ENCODE assay signal across 9 cellular contexts in the genomic region with DNA sequence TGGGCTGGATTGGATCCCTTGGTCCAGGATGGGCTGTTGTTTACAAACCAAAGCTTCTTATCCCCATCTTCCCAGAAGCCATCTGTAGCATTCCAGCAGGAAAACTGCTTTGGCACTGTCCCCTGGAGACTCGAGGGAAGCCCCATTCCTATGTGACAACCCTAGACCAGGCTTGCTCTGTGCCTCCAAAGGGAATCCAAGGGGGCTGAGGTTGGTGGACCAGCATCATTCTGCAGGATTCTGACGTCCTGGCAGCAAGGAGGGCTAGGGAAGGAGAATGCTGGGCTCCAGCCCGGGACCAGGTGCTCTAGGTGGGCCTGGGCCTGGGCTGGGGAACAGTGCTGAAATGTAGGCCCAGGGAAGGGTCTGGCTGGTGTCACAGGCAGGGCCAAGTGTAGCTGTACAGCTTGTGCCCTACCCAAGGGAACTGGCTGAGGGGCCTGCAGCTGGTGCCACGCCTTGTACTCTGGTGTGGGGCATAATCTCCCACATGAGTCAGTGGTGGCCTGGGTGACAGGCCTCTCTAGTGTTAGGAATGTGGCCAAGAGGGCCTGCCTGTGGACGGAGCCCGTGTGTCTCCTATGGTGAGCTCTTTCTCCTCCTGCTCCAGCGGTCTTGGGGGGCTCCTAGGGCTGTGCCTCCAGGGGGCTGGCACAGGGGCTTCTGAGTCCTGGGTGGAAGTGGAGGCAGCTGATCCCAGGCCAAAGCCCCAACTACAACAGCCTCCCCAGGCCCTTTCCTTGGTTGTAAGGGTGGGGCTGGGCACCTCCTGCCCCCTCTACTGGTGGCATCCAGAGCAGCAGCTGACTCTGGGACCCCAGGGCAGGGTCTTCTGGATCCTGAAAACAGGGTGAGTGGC. TPM values are rescaled to one million over a fixed set of nuclear protein-coding genes. Genes with fewer than 3 reads are reported as not detected.
DNase-seq lines count a peak whose midpoint lies in the region; ATAC-seq, FAIRE-seq and TF ChIP-seq lines count a peak whose summit lies in the region.
"Had no signal": no experiment of that assay in that cellular context is flagged by ENCODE, and none has a peak within 500 bp of the region (broad histone marks: within the 10 kb centered on the region; RNA-seq: fewer than 3 reads in every experiment).

No MANE protein-coding gene starts in this region.

- FAIRE-seq in GM12892 (lab: Jason Lieb, UNC) = no peak

- H2AK5ac ChIP-seq in mesendoderm (ENCODE audit: low read length) = no peak overlapping the region

- H3K4me3 ChIP-seq in AG04450 (ENCODE audit: low read depth, low read length) = no peak overlapping the region
- H3K4me3 ChIP-seq in HL-60 (replicated peaks; ENCODE audit: insufficient read depth, low read length) = no peak overlapping the region
- H3K4me3 ChIP-seq in body of pancreas = no peak overlapping the region
- no peak overlapping the region for H3K4me3 ChIP-seq in mesendoderm (ENCODE audit: low read length)
- H3K4me3 ChIP-seq: ovary had no signal

- no peaks in the 10 kb centered on the region for H3K79me1 ChIP-seq in mesendoderm (ENCODE audit: low read length)

- H3K9me3 ChIP-seq in AG04450 (ENCODE audit: control insufficient read depth, insufficient read depth, low read length) = no peaks in the 10 kb centered on the region
- no peaks in the 10 kb centered on the region for H3K9me3 ChIP-seq in body of pancreas
- H3K9me3 ChIP-seq: ovary had no signal

- CTCF ChIA-PET in AG04450 (lab: Charles Lee) = interaction anchor here (0.7 to 1.9 kb wide), 5 partner anchors 9 to 165 kb away, joined by 3 to 5 read pairs (median 4); partner anchors contain the start of gene SUFU

- no peaks in the 10 kb centered on the region for H3K79me2 ChIP-seq in mesendoderm (ENCODE audit: control insufficient read depth, insufficient read depth, low read length)

- H3K36me3 ChIP-seq in body of pancreas (replicated peaks in 1 of 2; ENCODE audit: insufficient read depth in 1 of 2, low read depth in 2 of 2) (no peaks in the 10 kb centered on the region), mesendoderm (ENCODE audit: control insufficient read depth, insufficient read depth, low read length) (no peaks in the 10 kb centered on the region)
- H3K36me3 ChIP-seq: ovary had no signal

- DNase-seq in AG04450 (ENCODE audit: low read depth, low spot score) = no peak
- DNase-seq in HL-60 (ENCODE audit: low read depth in 1 of 2, low spot score in 1 of 2) = no peak
- peak; percentile 91 to 98 (median 94) for DNase-seq in body of pancreas
- peak; percentile 47 for DNase-seq in mesendoderm
- DNase-seq in GM12892 (ENCODE audit: insufficient read length) = no peak

- peak overlapping the region; percentile 7 for H3K23ac ChIP-seq in mesendoderm (ENCODE audit: low read length)

- POLR2A ChIA-PET in AG04450 (lab: Yijun Ruan, JAX) = interaction anchor here (0.6 to 1.9 kb wide), 3 partner anchors 8 to 70 kb away, joined by 3 to 7 read pairs (median 5); no protein-coding TSS in a partner anchor

- H2BK15ac ChIP-seq in mesendoderm (replicated peaks; ENCODE audit: low read depth) = no peak overlapping the region

- H2BK5ac ChIP-seq in mesendoderm (ENCODE audit: low read length) = no peak overlapping the region

- H3K27ac ChIP-seq in AG04450 (ENCODE audit: low read depth, low read length) = no peak overlapping the region
- no peak overlapping the region for H3K27ac ChIP-seq in HL-60 (replicated peaks)
- peak overlapping the region; percentile 86 to 95 (median 94) for H3K27ac ChIP-seq in body of pancreas
- H3K27ac ChIP-seq in mesendoderm (ENCODE audit: low read depth, low read length) = no peak overlapping the region
- H3K27ac ChIP-seq: ovary had no signal

- WGBS in body of pancreas, 2 donors = 40 to 47% methylated on average over 6 to 7 of the region's 7 CpGs
- no CpG with 5 or more reads among the region's 7 CpGs for WGBS in mesendoderm (ENCODE audit: extremely low coverage, insufficient coverage, low lambda C conversion rate)

- H3K4ac ChIP-seq in mesendoderm (ENCODE audit: low read depth, low read length) = no peak overlapping the region

- H3K27me3 ChIP-seq in AG04450 (ENCODE audit: control insufficient read depth, insufficient read depth, low read length) (no peaks in the 10 kb centered on the region), HL-60 (ENCODE audit: insufficient read depth, poor library complexity, severe bottlenecking) (no peaks in the 10 kb centered on the region), body of pancreas (no peaks in the 10 kb centered on the region), mesendoderm (ENCODE audit: insufficient read depth, low read length, poor library complexity) (no peaks in the 10 kb centered on the region)
- H3K27me3 ChIP-seq: ovary had no signal

- no peak overlapping the region for H3K4me2 ChIP-seq in mesendoderm (ENCODE audit: low read length)

- peak overlapping the region; percentile 42 for H3K56ac ChIP-seq in mesendoderm (ENCODE audit: low read length)

- TF ChIP-seq CTCF in AG04450 (IDR thresholded peaks at IDR 0.05; ENCODE audit: low read depth, low read length) (peak; percentile 41), HL-60 (IDR thresholded peaks at IDR 0.05; ENCODE audit: insufficient read depth, low read length) (peak; percentile 10), body of pancreas (IDR thresholded peaks at IDR 0.05) (peak in 6 of 7 experiments; percentile 18 to 66 (median 46))

- no peak overlapping the region for H3K9ac ChIP-seq in mesendoderm (ENCODE audit: low read length)

- intact Hi-C loops in body of pancreas (cut with DNase I) = no loop called here

- H2BK120ac ChIP-seq in mesendoderm (ENCODE audit: low read depth, low read length) = no peak overlapping the region

- TF ChIP-seq POLR2A in body of pancreas (IDR thresholded peaks at IDR 0.05) (peak; percentile 76 to 80 (median 78)), GM12892 (IDR thresholded peaks at IDR 0.05; ENCODE audit: low read depth, low read length) (no peak)

- H3K18ac ChIP-seq in mesendoderm (ENCODE audit: low read length) = no peak overlapping the region

- no peak overlapping the region for H4K5ac ChIP-seq in mesendoderm (ENCODE audit: low read length)

- ATAC-seq in body of pancreas (peak; percentile 98), HG03159 (IDR thresholded peaks at IDR 0.05; ENCODE audit: unreplicated experiment) (no peak), GM19397 (IDR thresholded peaks at IDR 0.05; ENCODE audit: unreplicated experiment) (no peak), GM21723 (IDR thresholded peaks at IDR 0.05; ENCODE audit: unreplicated experiment) (no peak)

- peaks cover 34% of the 10 kb centered on the region for H3K4me1 ChIP-seq in body of pancreas
- H3K4me1 ChIP-seq in mesendoderm (ENCODE audit: control insufficient read depth, low read depth, low read length) = peaks cover 9% of the 10 kb centered on the region

- no peak overlapping the region for H4K8ac ChIP-seq in mesendoderm (ENCODE audit: low read depth, low read length)

RNA-seq across cellular contexts. Expression of gene TRIM8, which starts 25.2 kb away (rescaled TPM):
- 66.8 and 80.9 TPM in 2 replicates for polyA plus RNA-seq in AG04450 (2011; rRNA removed)
- polyA minus RNA-seq in AG04450 (2011; rRNA and poly(A)+ RNA removed) = 52.9 and 60.1 TPM in 2 replicates
- total RNA-seq in body of pancreas = 100 to 1,000 TPM; 121 to 156 TPM
- 22.6 TPM for polyA plus RNA-seq in mesendoderm (2013, experiment 1 of 2)
- polyA plus RNA-seq in mesendoderm (2013, experiment 2 of 2) = 23.2 TPM
- 25.0 TPM for polyA plus RNA-seq in GM12892 (2012; ENCODE audit: missing spikeins)

RNA-seq across cellular contexts. Expression of gene ARL3, which starts 44.8 kb away (rescaled TPM):
- polyA plus RNA-seq in AG04450 (2011; rRNA removed) = 16.5 and 19.2 TPM in 2 replicates
- 4.9 and 6.3 TPM in 2 replicates for polyA minus RNA-seq in AG04450 (2011; rRNA and poly(A)+ RNA removed)
- total RNA-seq in body of pancreas = 1 to 10 TPM; 1.8 to 4.0 TPM
- 13.1 TPM for polyA plus RNA-seq in mesendoderm (2013, experiment 1 of 2)
- 13.3 TPM for polyA plus RNA-seq in mesendoderm (2013, experiment 2 of 2)
- 14.1 TPM for polyA plus RNA-seq in GM12892 (2012; ENCODE audit: missing spikeins)

RNA-seq across cellular contexts. Expression of gene SFXN2, which starts 45.0 kb away (rescaled TPM):
- 6.5 and 7.2 TPM in 2 replicates for polyA plus RNA-seq in AG04450 (2011; rRNA removed)
- polyA minus RNA-seq in AG04450 (2011; rRNA and poly(A)+ RNA removed) = 11.3 and 13.1 TPM in 2 replicates
- 1 to 10 TPM; 2.1 to 7.3 TPM for total RNA-seq in body of pancreas
- polyA plus RNA-seq in mesendoderm (2013, experiment 1 of 2) = 14.8 TPM
- 14.2 TPM for polyA plus RNA-seq in mesendoderm (2013, experiment 2 of 2)
- 14.1 TPM for polyA plus RNA-seq in GM12892 (2012; ENCODE audit: missing spikeins)

Comparison
In these comparisons a context has a peak if more than half of its experiments do, and no peak if none do; other contexts are left out.
1. DNase-seq: peak in body of pancreas (4 of 4) and mesendoderm (single experiment); none in AG04450 (single experiment), HL-60 (0 of 2) and GM12892 (single experiment).
2. H3K27ac ChIP-seq: peak in body of pancreas (4 of 4); none in AG04450 (single experiment), HL-60 (single experiment) and mesendoderm (single experiment).
3. Peak in every context shown above with its lines, with median percentiles within 50 percentile points of each other: CTCF ChIP-seq.